In genomic region chr16:1650131-1650530, GRCh38 we compare ENCODE assay signal across 18 cellular contexts. TPM values are rescaled to one million over a fixed set of nuclear protein-coding genes. Genes with fewer than 3 reads are reported as not detected.
DNase-seq lines count a peak whose midpoint lies in the region; ATAC-seq and TF ChIP-seq lines count a peak whose summit lies in the region.
"Had no signal": no experiment of that assay in that cellular context is flagged by ENCODE, and none has a peak within 500 bp of the region (broad histone marks: within the 10 kb centered on the region; RNA-seq: fewer than 3 reads in every experiment).

No MANE protein-coding gene starts in this region.

- H3K9me3 ChIP-seq in HEK293 (ENCODE audit: control insufficient read depth, insufficient read depth, low read depth, low read length) (no peaks in the 10 kb centered on the region), osteoblast (ENCODE audit: low read depth, low read length) (no peaks in the 10 kb centered on the region)
- H3K9me3 ChIP-seq: A549 had no signal

- ATAC-seq in HG03108 (IDR thresholded peaks at IDR 0.05; ENCODE audit: unreplicated experiment), result no peak
- no peak for ATAC-seq in HG03039 (IDR thresholded peaks at IDR 0.05; ENCODE audit: unreplicated experiment)
- ATAC-seq: A549 had no signal

- intact Hi-C loops in dorsolateral prefrontal cortex (cut with DNase I), result no loop called here

- H4K20me1 ChIP-seq in osteoblast (ENCODE audit: insufficient read depth, low read length), result peaks cover 32% of the 10 kb centered on the region

- CTCF ChIA-PET in HEK293 (lab: Yijun Ruan, JAX), result interaction anchor here (0.6 to 0.7 kb wide), 2 partner anchors 30 to 122 kb away, joined by 3 read pairs; no protein-coding TSS in a partner anchor

- no peak overlapping the region for H3K4me2 ChIP-seq in osteoblast (ENCODE audit: insufficient read depth, low read length)
- H3K4me2 ChIP-seq: A549, PC-9 had no signal

- POLR2A ChIA-PET in HEK293 (lab: Yijun Ruan, JAX), result interaction anchor here (0.7 kb wide), 2 partner anchors 21 to 24 kb away, joined by 6 to 10 read pairs; no protein-coding TSS in a partner anchor

- H3K4me1 ChIP-seq in HEK293 (ENCODE audit: control insufficient read depth, insufficient read depth, low read length) (peaks cover 2% of the 10 kb centered on the region; the same call in 1 of the 2 replicates), osteoblast (ENCODE audit: insufficient read depth, low read length) (peaks cover 7% of the 10 kb centered on the region)

- H3K27me3 ChIP-seq in dorsolateral prefrontal cortex, result no peaks in the 10 kb centered on the region
- no peaks in the 10 kb centered on the region for H3K27me3 ChIP-seq in osteoblast (ENCODE audit: insufficient read depth, low read length)

- TF ChIP-seq CTCF in HEK293 (tag by site-specific recombination; IDR thresholded peaks at IDR 0.05) (no peak), dorsolateral prefrontal cortex (IDR thresholded peaks at IDR 0.05 in 54 of 56, conservative IDR thresholded peaks at IDR 0.05 in 2 of 56; ENCODE audit: low read depth in 1 of 56, partially characterized antibody in 56 of 56) (no peak), osteoblast (IDR thresholded peaks at IDR 0.05; ENCODE audit: extremely low read depth, low read depth, low read length) (no peak)

- H3K36me3 ChIP-seq in HEK293 (ENCODE audit: control insufficient read depth in 2 of 2, insufficient read depth in 1 of 2, low read length in 2 of 2) (peaks cover 7 to 69% of the 10 kb centered on the region in 2 experiments; a peak in 2 of 3 replicates), osteoblast (ENCODE audit: insufficient read depth, low read length) (peaks cover 49% of the 10 kb centered on the region)

- H2AFZ ChIP-seq in osteoblast (ENCODE audit: low read length), result no peak overlapping the region
- H2AFZ ChIP-seq: PC-9 had no signal

- H3K27ac ChIP-seq in HEK293 (ENCODE audit: extremely low read depth, low read depth, low read length), result no peak overlapping the region
- peak overlapping the region in 13 of 59 donors; percentile 5 to 65 (median 50) for H3K27ac ChIP-seq in dorsolateral prefrontal cortex
- no peak overlapping the region for H3K27ac ChIP-seq in osteoblast (ENCODE audit: low read depth, low read length)
- H3K27ac ChIP-seq: A549, PC-9 had no signal

- no peak overlapping the region for H3K4me3 ChIP-seq in HEK293 (ENCODE audit: low read depth, low read length)
- no peak overlapping the region for H3K4me3 ChIP-seq in dorsolateral prefrontal cortex
- no peak overlapping the region for H3K4me3 ChIP-seq in osteoblast (ENCODE audit: insufficient read depth, low read length)
- H3K4me3 ChIP-seq: A549, PC-9 had no signal

- peak; percentile 58 for DNase-seq in Ammon's horn (ENCODE audit: low spot score)
- peak in 6 of 10 donors; percentile 55 to 79 (median 66) for DNase-seq in dorsolateral prefrontal cortex
- DNase-seq in osteoblast (ENCODE audit: insufficient read length, low spot score, missing footprints), result peak; percentile 48
- no peak for DNase-seq in NOMO-1 treated with DMSO at 0.1 percent for 48 hours (lab: John Stamatoyannopoulos, UW; ENCODE audit: unreplicated experiment)
- DNase-seq: COR-L47, H9, IMR-90, Karpas-422, MM.1S, NCI-H1092 treated with DMSO at 0.1 percent for 48 hours, NCI-H2081 treated with DMSO at 0.1 percent for 48 hours, NCI-H510A, NCI-H82, PC-9 had no signal

- H3K79me2 ChIP-seq in osteoblast (ENCODE audit: insufficient read depth, low read length), result peaks cover 30% of the 10 kb centered on the region

TF ChIP-seq in HEK293, 187 proteins besides CTCF, POLR2A, EP300 and RAD21:
- TF ChIP-seq ZNF624 (tag by site-specific recombination; IDR thresholded peaks at IDR 0.05), result no peak
- TF ChIP-seq EGR2 (tag by site-specific recombination; IDR thresholded peaks at IDR 0.05; ENCODE audit: low read depth), result 0 out of 2 replicates have a peak, but pooled peaks have one; percentile 20

RNA-seq across cellular contexts. Expression of gene JPT2, which starts 27.9 kb away (rescaled TPM):
- total RNA-seq in dorsolateral prefrontal cortex (10 to 100 TPM in 114 of 120 experiments, 1 to 10 TPM in 6; 7.1 to 57.9 (median 18.9) TPM), osteoblast (22.8 and 26.2 TPM in 2 replicates)

RNA-seq across cellular contexts. Expression of gene CRAMP1, which starts 38.0 kb away (rescaled TPM):
- 10 to 100 TPM; 19.9 to 44.9 (median 27.3) TPM for total RNA-seq in dorsolateral prefrontal cortex
- total RNA-seq in osteoblast, result 9.7 and 11.2 TPM in 2 replicates

RNA-seq across cellular contexts. Expression of gene IFT140, which starts 38.3 kb away (rescaled TPM):
- total RNA-seq in dorsolateral prefrontal cortex (10 to 100 TPM; 17.4 to 54.2 (median 33.3) TPM), osteoblast (37.1 and 38.0 TPM in 2 replicates)

RNA-seq across cellular contexts. Expression of gene MAPK8IP3, which starts 55.9 kb away (rescaled TPM):
- total RNA-seq in dorsolateral prefrontal cortex, result 100 to 1,000 TPM; 246 to 429 (median 311) TPM
- 64.1 and 71.0 TPM in 2 replicates for total RNA-seq in osteoblast
